Comparison of ENCODE assay signal across 8 cellular contexts in the genomic region with DNA sequence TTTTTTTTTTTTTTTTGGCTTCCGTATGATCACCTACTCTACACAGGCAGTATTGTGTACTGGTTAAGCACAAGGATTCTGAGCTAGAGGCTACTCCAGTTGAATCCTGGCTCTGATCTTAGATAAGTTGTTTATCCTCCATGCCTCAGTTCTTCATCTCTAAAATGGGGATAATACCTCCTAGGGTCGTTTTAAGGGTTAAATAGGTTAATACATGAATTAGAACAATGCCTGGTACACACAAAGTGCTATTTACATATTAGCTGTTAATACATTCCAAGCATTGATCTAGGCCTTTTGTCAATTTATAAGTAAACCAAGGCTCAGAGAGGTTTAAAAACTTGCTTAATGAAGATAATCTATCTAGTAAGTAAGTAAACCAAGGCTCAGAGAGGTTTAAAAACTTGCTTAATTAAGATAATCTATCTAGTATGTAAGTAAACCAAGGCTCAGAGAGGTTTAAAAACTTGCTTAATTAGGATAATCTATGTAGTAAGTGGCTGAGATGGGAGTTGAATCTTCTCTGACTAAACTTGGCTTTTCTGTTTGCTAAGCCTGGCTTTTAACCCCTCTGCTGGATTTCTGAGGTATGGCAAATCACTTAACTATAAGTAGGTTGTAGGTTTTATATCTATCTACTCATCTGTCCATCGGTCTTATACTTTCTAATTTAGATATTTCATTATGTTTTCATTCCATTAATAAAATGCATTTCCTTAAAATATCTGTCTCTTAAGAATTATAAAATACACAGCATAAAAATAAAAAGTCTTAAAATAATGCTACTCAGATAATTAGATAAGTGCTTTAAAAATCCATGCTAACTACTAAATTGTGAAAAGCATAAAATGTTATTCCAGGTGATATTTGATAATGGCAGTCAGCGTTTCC. TPM values are rescaled to one million over a fixed set of nuclear protein-coding genes. Genes with fewer than 3 reads are reported as not detected.
DNase-seq lines count a peak whose midpoint lies in the region; ATAC-seq and TF ChIP-seq lines count a peak whose summit lies in the region.

No MANE protein-coding gene starts in this region.

- POLR2A ChIA-PET in activated CD8-positive, alpha-beta T cell treated with anti-CD3 and anti-CD28 coated beads, Interleukin-2, amount 10 ng/mL, durations not matched to agents 7 days and 5 days (lab: Charles Lee): no interaction called here
- POLR2A ChIA-PET in naive thymus-derived CD8-positive, alpha-beta T cell (lab: Charles Lee): interaction anchor here (0.8 to 1.3 kb wide), 2 partner anchors 24 to 82 kb away, joined by 3 to 4 read pairs; no protein-coding TSS in a partner anchor

- CTCF ChIA-PET in activated CD8-positive, alpha-beta T cell treated with anti-CD3 and anti-CD28 coated beads, Interleukin-2, amount 10 ng/mL, durations not matched to agents 7 days and 5 days (lab: Charles Lee): interaction anchor here (0.6 to 10.0 kb wide), 11 partner anchors 10 to 115 kb away, joined by 3 to 158 read pairs (median 3); no protein-coding TSS in a partner anchor

- H3K9me3 Mint-ChIP-seq in activated CD8-positive, alpha-beta T cell treated with anti-CD3 and anti-CD28 coated beads, Interleukin-2, amount 10 ng/mL, durations not matched to agents 7 days and 5 days (ENCODE audit: insufficient read depth): no peaks in the 10 kb centered on the region
- H3K9me3 Mint-ChIP-seq in naive thymus-derived CD8-positive, alpha-beta T cell: no peaks in the 10 kb centered on the region

- H3K27me3 Mint-ChIP-seq in activated CD8-positive, alpha-beta T cell treated with anti-CD3 and anti-CD28 coated beads, Interleukin-2, amount 10 ng/mL, durations not matched to agents 7 days and 5 days (ENCODE audit: low read depth): peaks cover 2% of the 10 kb centered on the region
- peaks cover 0 to 10% (median 0%) of the 10 kb centered on the region in 5 donors for H3K27me3 Mint-ChIP-seq in naive thymus-derived CD8-positive, alpha-beta T cell

- H3K27ac Mint-ChIP-seq in activated CD8-positive, alpha-beta T cell treated with anti-CD3 and anti-CD28 coated beads, Interleukin-2, amount 10 ng/mL, durations not matched to agents 7 days and 5 days: no peak overlapping the region
- H3K27ac Mint-ChIP-seq in naive thymus-derived CD8-positive, alpha-beta T cell: no peak overlapping the region

- no peak overlapping the region for H3K4me3 Mint-ChIP-seq in activated CD8-positive, alpha-beta T cell treated with anti-CD3 and anti-CD28 coated beads, Interleukin-2, amount 10 ng/mL, durations not matched to agents 7 days and 5 days
- no peak overlapping the region for H3K4me3 Mint-ChIP-seq in naive thymus-derived CD8-positive, alpha-beta T cell

- TF ChIP-seq CTCF in GM12873 (IDR thresholded peaks at IDR 0.05; ENCODE audit: insufficient read depth, low read depth, low read length, missing control alignments): peak; percentile 60

- H3K4me1 Mint-ChIP-seq in activated CD8-positive, alpha-beta T cell treated with anti-CD3 and anti-CD28 coated beads, Interleukin-2, amount 10 ng/mL, durations not matched to agents 7 days and 5 days (ENCODE audit: low read depth): peaks cover 67% of the 10 kb centered on the region
- peaks cover 29 to 55% (median 47%) of the 10 kb centered on the region in 4 donors for H3K4me1 Mint-ChIP-seq in naive thymus-derived CD8-positive, alpha-beta T cell

- H3K36me3 Mint-ChIP-seq in activated CD8-positive, alpha-beta T cell treated with anti-CD3 and anti-CD28 coated beads, Interleukin-2, amount 10 ng/mL, durations not matched to agents 7 days and 5 days (ENCODE audit: low read depth): peaks cover 2% of the 10 kb centered on the region
- H3K36me3 Mint-ChIP-seq in naive thymus-derived CD8-positive, alpha-beta T cell: no peaks in the 10 kb centered on the region

- DNase-seq in Kasumi-1 (lab: John Stamatoyannopoulos, UW) (peak; percentile 69 to 80), amniotic stem cell (lab: John Stamatoyannopoulos, UW) (no peak), activated T-cell treated with anti-CD3 and anti-CD28 coated beads for 4 hours (no peak), ureter (ENCODE audit: low spot score) (no peak)
- peak; percentile 32 for DNase-seq in activated CD8-positive, alpha-beta T cell treated with anti-CD3 and anti-CD28 coated beads, Interleukin-2, amount 10 ng/mL, durations not matched to agents 7 days and 5 days
- DNase-seq in naive thymus-derived CD8-positive, alpha-beta T cell: peak in 3 of 10 donors; percentile 23 to 41 (median 27)

- peak; percentile 0 for ATAC-seq in GM21737 (IDR thresholded peaks at IDR 0.05; ENCODE audit: unreplicated experiment)
- no peak for ATAC-seq in activated CD8-positive, alpha-beta T cell treated with anti-CD3 and anti-CD28 coated beads, Interleukin-2, amount 10 ng/mL, durations not matched to agents 7 days and 5 days
- peak; percentile 37 to 41 for ATAC-seq in naive thymus-derived CD8-positive, alpha-beta T cell

RNA-seq across cellular contexts. Expression of a gene that starts 59.2 kb away (rescaled TPM):
- total RNA-seq in activated CD8-positive, alpha-beta T cell treated with anti-CD3 and anti-CD28 coated beads, Interleukin-2, amount 10 ng/mL, durations not matched to agents 7 days and 5 days: 1 to 10 TPM; 5.2 to 5.9 TPM
- 1 to 10 TPM; 3.0 to 5.0 TPM for total RNA-seq in naive thymus-derived CD8-positive, alpha-beta T cell
- polyA plus RNA-seq in naive thymus-derived CD8-positive, alpha-beta T cell: 1 to 10 TPM; 1.3 to 5.3 (median 1.9) TPM
- 25.4 TPM for total RNA-seq in ureter

Comparison
In these comparisons a context has a peak if more than half of its experiments do, and no peak if none do; other contexts are left out.
1. DNase-seq: peak in Kasumi-1 (2 of 2) and activated CD8-positive, alpha-beta T cell treated with anti-CD3 and anti-CD28 coated beads, Interleukin-2, amount 10 ng/mL, durations not matched to agents 7 days and 5 days (single experiment); none in amniotic stem cell (single experiment), activated T-cell treated with anti-CD3 and anti-CD28 coated beads for 4 hours (single experiment) and ureter (single experiment).